In genomic region chr1:201594575-201595245, GRCh38 we compare ENCODE assay signal across 16 cellular contexts. TPM values are rescaled to one million over a fixed set of nuclear protein-coding genes. Genes with fewer than 3 reads are reported as not detected.
DNase-seq lines count a peak whose midpoint lies in the region; ATAC-seq and TF ChIP-seq lines count a peak whose summit lies in the region.
"Had no signal": no experiment of that assay in that cellular context is flagged by ENCODE, and none has a peak within 500 bp of the region (broad histone marks: within the 10 kb centered on the region; RNA-seq: fewer than 3 reads in every experiment).

No MANE protein-coding gene starts in this region.

- no peak for TF ChIP-seq CTCF in neural cell (IDR thresholded peaks at IDR 0.05; ENCODE audit: poor library complexity, severe bottlenecking)

- DNase-seq in ELR (ENCODE audit: low read depth) (peak; percentile 27), Kasumi-1 (lab: John Stamatoyannopoulos, UW) (peak; percentile 26 to 31), astrocyte of the hippocampus (ENCODE audit: low read depth, low spot score) (peak; percentile 66), T-cell (no peak)
- DNase-seq: activated CD4-positive, CD25-positive, alpha-beta regulatory T cell; activated T-cell treated with anti-CD3 and anti-CD28 coated beads, Interleukin-2, amount 50 U/mL, for 4 hours; kidney glomerular epithelial cell; NCI-H1930; occipital lobe; stimulated activated CD4-positive, alpha-beta T cell treated with anti-CD3 and anti-CD28 coated beads, Interleukin-2, amount 100 ng/mL, for 24 hours; stimulated activated naive CD8-positive, alpha-beta T cell treated with anti-CD3 and anti-CD28 coated beads, Interleukin-15, Interleukin-2, amounts not matched to agents 100 U/mL and 50 U/mL, for 24 hours had no signal

- no peaks in the 10 kb centered on the region for H3K9me3 ChIP-seq in neural cell (ENCODE audit: low read length)

- no peak for TF ChIP-seq RAD21 in neural cell (conservative IDR thresholded peaks at IDR 0.05)

- no peak overlapping the region for H3K4me3 ChIP-seq in neural cell (ENCODE audit: low read length)

- TF ChIP-seq EP300 in neural cell (conservative IDR thresholded peaks at IDR 0.05; ENCODE audit: poor library complexity, severe bottlenecking), result no peak

- POLR2A ChIA-PET in T-cell (lab: Charles Lee), result no interaction called here

- no peak overlapping the region for H3K27ac ChIP-seq in neural cell (ENCODE audit: low read length)

- H3K27me3 Mint-ChIP-seq in T-cell, result peaks cover 0 to 4% of the 10 kb centered on the region in 2 donors

- H3K9me2 ChIP-seq in neural cell (ENCODE audit: insufficient read depth, low read length), result no peaks in the 10 kb centered on the region

- no peak overlapping the region for H2AFZ ChIP-seq in neural cell (ENCODE audit: low read depth, low read length)

- CTCF ChIA-PET in T-cell (lab: Charles Lee), result no interaction called here

- no peak overlapping the region for H3K4me3 Mint-ChIP-seq in T-cell
- H3K4me3 Mint-ChIP-seq: activated T-cell treated with anti-CD3 and anti-CD28 coated beads, Interleukin-2, amount 50 U/mL, for 4 hours had no signal

- no peak overlapping the region for H3K27ac Mint-ChIP-seq in T-cell

- H3K27me3 ChIP-seq in neural cell (ENCODE audit: insufficient read depth, low read depth, low read length), result no peaks in the 10 kb centered on the region

- no peaks in the 10 kb centered on the region for H4K20me1 ChIP-seq in neural cell (ENCODE audit: insufficient read depth)

- H3F3A ChIP-seq in neural cell (ENCODE audit: insufficient read depth, low read length, poor library complexity, severe bottlenecking), result no peaks in the 10 kb centered on the region

- no peaks in the 10 kb centered on the region for H3K79me2 ChIP-seq in neural cell (replicated peaks; ENCODE audit: insufficient read depth, low read length)

- H3K36me3 Mint-ChIP-seq in T-cell, result no peaks in the 10 kb centered on the region

- peaks cover 0 to 2% (median 0%) of the 10 kb centered on the region in 3 donors for H3K4me1 Mint-ChIP-seq in T-cell

- H3K36me3 ChIP-seq in neural cell (ENCODE audit: insufficient read depth, low read length), result no peaks in the 10 kb centered on the region

- H3K9me3 Mint-ChIP-seq in T-cell, result no peaks in the 10 kb centered on the region
- H3K9me3 Mint-ChIP-seq: activated T-cell treated with anti-CD3 and anti-CD28 coated beads, Interleukin-2, amount 50 U/mL, for 4 hours had no signal

- no peak overlapping the region for H3K9ac ChIP-seq in neural cell (ENCODE audit: low read length)

- ATAC-seq in HG03095 (IDR thresholded peaks at IDR 0.05; ENCODE audit: unreplicated experiment) (no peak), T-cell (replicated peaks in 1 of 4) (no peak), HG02642 (IDR thresholded peaks at IDR 0.05; ENCODE audit: poor library complexity, unreplicated experiment) (no peak), HG02588 (IDR thresholded peaks at IDR 0.05; ENCODE audit: unreplicated experiment) (no peak)
- ATAC-seq: activated T-cell treated with anti-CD3 and anti-CD28 coated beads, Interleukin-2, amount 50 U/mL, for 4 hours; Panc1; stimulated activated naive CD8-positive, alpha-beta T cell treated with anti-CD3 and anti-CD28 coated beads, Interleukin-15, Interleukin-2, amounts not matched to agents 100 U/mL and 50 U/mL, for 24 hours had no signal

- no peak overlapping the region for H3K4me2 ChIP-seq in neural cell (ENCODE audit: low read length)

TF ChIP-seq in neural cell, 6 proteins besides CTCF, POLR2A, EP300 and RAD21:
- TF ChIP-seq EZH2 (IDR thresholded peaks at IDR 0.05; ENCODE audit: borderline replicate concordance, insufficient read depth, low read length, poor library complexity, severe bottlenecking), result no peak
- TF ChIP-seq MXI1 (conservative IDR thresholded peaks at IDR 0.05; ENCODE audit: poor library complexity, severe bottlenecking), result no peak
- TF ChIP-seq TAF1 (IDR thresholded peaks at IDR 0.05; ENCODE audit: low read depth), result no peak
- TF ChIP-seq POLR2AphosphoS5 (IDR thresholded peaks at IDR 0.05), result no peak
- no peak for TF ChIP-seq SMC3 (conservative IDR thresholded peaks at IDR 0.05; ENCODE audit: poor library complexity)
- TF ChIP-seq REST (IDR thresholded peaks at IDR 0.05; ENCODE audit: borderline replicate concordance), result peak; percentile 48

RNA-seq across cellular contexts. Expression of gene NAV1, which starts 55.8 kb away (rescaled TPM):
- polyA plus RNA-seq in neural cell, result 33.2 and 38.0 TPM in 2 replicates
- 92.3 and 130 TPM in 2 replicates for polyA minus RNA-seq in neural cell
- total RNA-seq in T-cell, result 1 to 10 TPM; 2.8 to 6.9 (median 4.7) TPM

Comparison
In these comparisons a context has a peak if more than half of its experiments do, and no peak if none do; other contexts are left out.
1. DNase-seq: peak in ELR (single experiment), Kasumi-1 (2 of 2) and astrocyte of the hippocampus (single experiment); none in T-cell (0 of 34).